16 cellular contexts compared by ENCODE assay signal in the genomic region with DNA sequence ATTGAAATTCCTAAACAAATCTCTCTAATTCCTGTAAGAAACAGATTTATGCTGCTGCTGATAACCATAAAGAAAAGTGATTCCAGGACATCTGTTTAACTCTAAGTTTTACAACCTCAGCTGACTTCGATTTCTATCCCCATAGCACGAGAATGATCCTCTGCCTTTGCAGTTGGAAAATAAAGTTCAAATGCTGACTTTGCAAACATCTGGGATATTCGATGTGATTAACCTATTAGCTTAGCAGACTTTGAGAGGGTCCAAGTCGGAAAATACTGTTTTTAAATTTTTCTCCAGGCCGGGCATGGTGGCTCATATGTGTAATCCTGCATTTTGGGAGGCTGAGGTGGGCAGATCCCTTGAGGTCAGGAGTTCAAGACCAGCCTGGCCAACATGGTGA.
A peak's percentile ranks its signal among the peaks of the same experiment; 100 is the strongest.
DNase-seq lines count a peak whose midpoint lies in the region; ATAC-seq and TF ChIP-seq lines count a peak whose summit lies in the region.
"Had no signal": no experiment of that assay in that cellular context is flagged by ENCODE, and none has a peak within 500 bp of the region (broad histone marks: within the 10 kb centered on the region; RNA-seq: fewer than 3 reads in every experiment).

No MANE protein-coding gene starts in this region.

- H3K79me2 ChIP-seq in GM23338 (replicated peaks; ENCODE audit: insufficient read depth) (no peaks in the 10 kb centered on the region), hepatocyte (no peaks in the 10 kb centered on the region)

- H3K27ac ChIP-seq in GM23338 (ENCODE audit: low read depth) (no peak overlapping the region), endodermal cell (ENCODE audit: low read depth, low read length) (peak overlapping the region; percentile 86), hepatocyte (peak overlapping the region; percentile 0), neuronal stem cell (replicated peaks; ENCODE audit: low read length) (peak overlapping the region; percentile 67)
- H3K27ac ChIP-seq: BLaER1, KMS-11 had no signal

- H3K27me3 ChIP-seq in GM23338 (ENCODE audit: insufficient read depth) (no peaks in the 10 kb centered on the region), endodermal cell (ENCODE audit: control insufficient read depth, insufficient read depth, low read length, poor library complexity, severe bottlenecking) (peaks cover 9% of the 10 kb centered on the region), hepatocyte (no peaks in the 10 kb centered on the region), neuronal stem cell (ENCODE audit: control insufficient read depth in 3 of 3, insufficient read depth in 3 of 3, low read depth in 1 of 3, low read length in 3 of 3) (no peaks in the 10 kb centered on the region)
- H3K27me3 ChIP-seq: BLaER1 had no signal

- H4K20me1 ChIP-seq in GM23338 (replicated peaks; ENCODE audit: insufficient read depth) = no peaks in the 10 kb centered on the region
- no peaks in the 10 kb centered on the region for H4K20me1 ChIP-seq in hepatocyte (ENCODE audit: insufficient read depth, poor library complexity, severe bottlenecking)
- H4K20me1 ChIP-seq: BLaER1 had no signal

- DNase-seq in GM23338 (ENCODE audit: low spot score) (no peak), endodermal cell (no peak), hepatocyte (ENCODE audit: low spot score) (no peak), neuronal stem cell (ENCODE audit: low spot score) (no peak), DMS79 treated with DMSO at 0.1 percent for 48 hours (lab: John Stamatoyannopoulos, UW) (no peak), AG08396 (ENCODE audit: low spot score) (no peak)
- DNase-seq in activated CD8-positive, alpha-beta T cell treated with anti-CD3 and anti-CD28 coated beads, Interleukin-2, amount 10 ng/mL, durations not matched to agents 7 days and 5 days = no peak
- DNase-seq: CD4-positive, alpha-beta memory T cell; DMS153; DMS79; GOT3; H9 had no signal

- peaks cover 13% of the 10 kb centered on the region; the same call in 1 of the 2 replicates for H3K9me2 ChIP-seq in GM23338 (ENCODE audit: insufficient read depth)
- H3K9me2 ChIP-seq in hepatocyte (replicated peaks; ENCODE audit: insufficient read depth) = no peaks in the 10 kb centered on the region

- no peak overlapping the region for H4K8ac ChIP-seq in neuronal stem cell (ENCODE audit: low read depth, low read length)

- 95 to 98% methylated on average over 5 of the region's 5 CpGs for WGBS in endodermal cell (ENCODE audit: insufficient coverage in 1 of 2, insufficient read length in 1 of 2), 2 experiments
- 55% methylated on average over 5 of the region's 5 CpGs for WGBS in hepatocyte (ENCODE audit: low lambda C conversion rate, missing lambda C conversion rate)
- no CpG with 5 or more reads among the region's 5 CpGs for WGBS in neuronal stem cell (ENCODE audit: extremely low coverage in 2 of 2, insufficient read length in 2 of 2, insufficient replicate concordance in 1 of 2), 2 donors

- H3F3A ChIP-seq in GM23338 (replicated peaks; ENCODE audit: low read depth) = no peaks in the 10 kb centered on the region

- no peak overlapping the region for H2BK15ac ChIP-seq in neuronal stem cell (ENCODE audit: low read length)

- no peak overlapping the region for H2AK5ac ChIP-seq in neuronal stem cell (ENCODE audit: low read depth, low read length)

- H4K91ac ChIP-seq in neuronal stem cell (ENCODE audit: low read depth, low read length, poor library complexity) = no peak overlapping the region

- H3K27me3 Mint-ChIP-seq in GM23338 (ENCODE audit: insufficient read depth, low read depth, poor library complexity) (peaks cover 9% of the 10 kb centered on the region), endodermal cell (ENCODE audit: insufficient read depth) (no peaks in the 10 kb centered on the region)
- H3K27me3 Mint-ChIP-seq in activated CD8-positive, alpha-beta T cell treated with anti-CD3 and anti-CD28 coated beads, Interleukin-2, amount 10 ng/mL, durations not matched to agents 7 days and 5 days (ENCODE audit: low read depth) = no peaks in the 10 kb centered on the region

- H3K18ac ChIP-seq in neuronal stem cell (ENCODE audit: low read length) = no peak overlapping the region

- H3K9me3 ChIP-seq in endodermal cell (ENCODE audit: control insufficient read depth, low read length) = peaks cover 9% of the 10 kb centered on the region
- H3K9me3 ChIP-seq in hepatocyte (ENCODE audit: low read depth) = no peaks in the 10 kb centered on the region
- H3K9me3 ChIP-seq in neuronal stem cell (replicated peaks in 1 of 2; ENCODE audit: control insufficient read depth in 2 of 2, insufficient read depth in 1 of 2, low read depth in 1 of 2, low read length in 2 of 2) = peaks cover 0 to 2% of the 10 kb centered on the region in 2 donors
- H3K9me3 ChIP-seq: BLaER1 had no signal

- CTCF ChIA-PET in activated CD8-positive, alpha-beta T cell treated with anti-CD3 and anti-CD28 coated beads, Interleukin-2, amount 10 ng/mL, durations not matched to agents 7 days and 5 days (lab: Charles Lee) = no interaction called here

- H3K4me2 ChIP-seq in GM23338 (peak overlapping the region; percentile 67), hepatocyte (no peak overlapping the region), neuronal stem cell (ENCODE audit: insufficient read depth, low read length, poor library complexity, severe bottlenecking) (no peak overlapping the region)
- H3K4me2 ChIP-seq: BLaER1, KMS-11 had no signal

- H3K23ac ChIP-seq in neuronal stem cell (ENCODE audit: low read depth, low read length, poor library complexity) = no peak overlapping the region

- POLR2A ChIA-PET in activated CD8-positive, alpha-beta T cell treated with anti-CD3 and anti-CD28 coated beads, Interleukin-2, amount 10 ng/mL, durations not matched to agents 7 days and 5 days (lab: Charles Lee) = no interaction called here

- no peaks in the 10 kb centered on the region for H3K79me1 ChIP-seq in neuronal stem cell (ENCODE audit: low read depth, low read length)

- H3K4me3 ChIP-seq in GM23338 (no peak overlapping the region), endodermal cell (ENCODE audit: low read length) (no peak overlapping the region), hepatocyte (no peak overlapping the region), neuronal stem cell (ENCODE audit: low read length in 2 of 2) (no peak overlapping the region)
- H3K4me3 ChIP-seq: BLaER1, GM12878 had no signal

- H3K4me3 Mint-ChIP-seq in GM23338 = no peak overlapping the region
- no peak overlapping the region for H3K4me3 Mint-ChIP-seq in endodermal cell
- no peak overlapping the region for H3K4me3 Mint-ChIP-seq in activated CD8-positive, alpha-beta T cell treated with anti-CD3 and anti-CD28 coated beads, Interleukin-2, amount 10 ng/mL, durations not matched to agents 7 days and 5 days
- H3K4me3 Mint-ChIP-seq: CD14-positive monocyte; CD4-positive, alpha-beta memory T cell; H9 had no signal

- no peak for ATAC-seq in GM23338
- ATAC-seq in activated CD8-positive, alpha-beta T cell treated with anti-CD3 and anti-CD28 coated beads, Interleukin-2, amount 10 ng/mL, durations not matched to agents 7 days and 5 days = no peak
- ATAC-seq: GM12878 had no signal

- no peak overlapping the region for H2BK12ac ChIP-seq in neuronal stem cell (ENCODE audit: low read length)

- H3K27ac Mint-ChIP-seq in GM23338 = no peak overlapping the region; the same call in 1 of the 2 replicates
- H3K27ac Mint-ChIP-seq in endodermal cell = no peak overlapping the region
- H3K27ac Mint-ChIP-seq in activated CD8-positive, alpha-beta T cell treated with anti-CD3 and anti-CD28 coated beads, Interleukin-2, amount 10 ng/mL, durations not matched to agents 7 days and 5 days = no peak overlapping the region
- H3K27ac Mint-ChIP-seq: CD14-positive monocyte; CD4-positive, alpha-beta memory T cell had no signal

- H3K9me3 Mint-ChIP-seq in GM23338 (peaks cover 5% of the 10 kb centered on the region; the same call in 1 of the 3 replicates), endodermal cell (peaks cover 12% of the 10 kb centered on the region)
- H3K9me3 Mint-ChIP-seq in activated CD8-positive, alpha-beta T cell treated with anti-CD3 and anti-CD28 coated beads, Interleukin-2, amount 10 ng/mL, durations not matched to agents 7 days and 5 days (ENCODE audit: insufficient read depth) = no peaks in the 10 kb centered on the region

- TF ChIP-seq CTCF in GM23338 (conservative IDR thresholded peaks at IDR 0.05; ENCODE audit: low read depth in 2 of 2) (no peak), endodermal cell (conservative IDR thresholded peaks at IDR 0.05) (no peak), hepatocyte (IDR thresholded peaks at IDR 0.05; ENCODE audit: poor library complexity) (no peak)

- peaks cover 28% of the 10 kb centered on the region for H3K4me1 ChIP-seq in GM23338 (ENCODE audit: insufficient read depth)
- H3K4me1 ChIP-seq in endodermal cell (ENCODE audit: control insufficient read depth, insufficient read depth, low read length) = peaks cover 5% of the 10 kb centered on the region
- H3K4me1 ChIP-seq in hepatocyte (ENCODE audit: insufficient read depth) = peaks cover 16% of the 10 kb centered on the region
- H3K4me1 ChIP-seq in neuronal stem cell (ENCODE audit: control insufficient read depth in 2 of 2, insufficient read depth in 1 of 2, low read depth in 1 of 2, low read length in 2 of 2) = peaks cover 7 to 10% of the 10 kb centered on the region in 2 donors
- H3K4me1 ChIP-seq: BLaER1 had no signal

- H3K4me1 Mint-ChIP-seq in GM23338 (peaks cover 42% of the 10 kb centered on the region), endodermal cell (peaks cover 28% of the 10 kb centered on the region)
- H3K4me1 Mint-ChIP-seq in activated CD8-positive, alpha-beta T cell treated with anti-CD3 and anti-CD28 coated beads, Interleukin-2, amount 10 ng/mL, durations not matched to agents 7 days and 5 days (ENCODE audit: low read depth) = no peaks in the 10 kb centered on the region
- H3K4me1 Mint-ChIP-seq: CD14-positive monocyte; CD4-positive, alpha-beta memory T cell had no signal

- no peak overlapping the region for H3K14ac ChIP-seq in neuronal stem cell (ENCODE audit: low read length)

- no peak overlapping the region for H3K4ac ChIP-seq in neuronal stem cell (ENCODE audit: low read length)

- H2AFZ ChIP-seq in GM23338 (no peak overlapping the region), hepatocyte (no peak overlapping the region), neuronal stem cell (ENCODE audit: low read length) (peak overlapping the region; percentile 60)

- no peak overlapping the region for H2BK5ac ChIP-seq in neuronal stem cell (ENCODE audit: low read length)

- H3K9ac ChIP-seq in endodermal cell (ENCODE audit: extremely low read depth, low read length, poor library complexity, severe bottlenecking) (no peak overlapping the region), neuronal stem cell (ENCODE audit: low read depth, low read length, poor library complexity) (no peak overlapping the region)
- H3K9ac ChIP-seq: BLaER1, KMS-11 had no signal

- no peaks in the 10 kb centered on the region for H3K36me3 ChIP-seq in GM23338 (ENCODE audit: insufficient read depth)
- no peaks in the 10 kb centered on the region for H3K36me3 ChIP-seq in endodermal cell (ENCODE audit: control insufficient read depth, insufficient read depth, low read length)
- H3K36me3 ChIP-seq in hepatocyte (replicated peaks; ENCODE audit: insufficient read depth, low read depth) = no peaks in the 10 kb centered on the region
- H3K36me3 ChIP-seq in neuronal stem cell (replicated peaks in 1 of 2; ENCODE audit: control insufficient read depth in 2 of 2, insufficient read depth in 2 of 2, low read length in 2 of 2) = no peaks in the 10 kb centered on the region
- H3K36me3 ChIP-seq: BLaER1 had no signal

- H2BK120ac ChIP-seq in neuronal stem cell (ENCODE audit: low read depth, low read length) = no peak overlapping the region

- H3K36me3 Mint-ChIP-seq in GM23338 (ENCODE audit: low read depth) (peaks cover 6% of the 10 kb centered on the region), endodermal cell (ENCODE audit: low read depth) (no peaks in the 10 kb centered on the region)
- H3K36me3 Mint-ChIP-seq in activated CD8-positive, alpha-beta T cell treated with anti-CD3 and anti-CD28 coated beads, Interleukin-2, amount 10 ng/mL, durations not matched to agents 7 days and 5 days (ENCODE audit: low read depth) = no peaks in the 10 kb centered on the region
- H3K36me3 Mint-ChIP-seq: CD14-positive monocyte; CD4-positive, alpha-beta memory T cell had no signal
